ENCODE assay signal across 16 cellular contexts in the genomic region with DNA sequence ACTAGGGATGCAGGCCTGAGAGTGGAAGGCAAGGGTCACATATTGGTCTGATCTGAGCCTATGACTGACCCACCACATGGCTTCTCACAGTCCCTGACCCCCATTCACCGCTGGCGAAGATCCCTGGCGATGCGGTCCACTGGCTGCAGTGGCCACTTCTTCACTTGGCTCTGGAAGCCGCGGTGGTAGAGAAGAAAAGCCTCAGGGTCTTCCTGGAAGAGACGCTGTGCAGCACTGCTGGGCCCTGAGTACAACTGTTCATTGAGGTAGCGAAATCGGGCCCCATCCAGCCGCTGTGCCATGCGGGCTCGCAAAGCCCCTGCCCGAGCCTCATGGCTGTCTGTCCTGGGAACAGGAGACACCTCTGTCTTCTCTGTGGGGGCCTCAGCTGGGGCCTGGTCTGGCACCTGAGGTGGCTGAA.
"Had no signal": no experiment of that assay in that cellular context is flagged by ENCODE, and none has a peak within 500 bp of the region (broad histone marks: within the 10 kb centered on the region; RNA-seq: fewer than 3 reads in every experiment).

No MANE protein-coding gene starts in this region.

- H3K27me3 ChIP-seq: ascending aorta, breast epithelium, esophagus squamous epithelium, hepatocyte, testis had no signal

- H3K27ac ChIP-seq: ascending aorta, breast epithelium, hepatocyte, testis had no signal

- H3K9me3 Mint-ChIP-seq: activated CD4-positive, alpha-beta memory T cell treated with anti-CD3 and anti-CD28 coated beads, Interleukin-2, amount 10 ng/mL, durations not matched to agents 7 days and 5 days; activated T-helper 17 cell treated with anti-CD3 and anti-CD28 coated beads, Interleukin-2, amount 50 U/mL, for 72 hours; nephron progenitor cell; stimulated activated naive CD8-positive, alpha-beta T cell treated with anti-CD3 and anti-CD28 coated beads, Interleukin-15, amount 100 ng/mL, for 72 hours had no signal

- ATAC-seq: activated T-helper 17 cell treated with anti-CD3 and anti-CD28 coated beads, Interleukin-2, amount 50 U/mL, for 72 hours; left ventricle myocardium superior; Right ventricle myocardium inferior; stimulated activated naive CD8-positive, alpha-beta T cell treated with anti-CD3 and anti-CD28 coated beads, Interleukin-15, amount 100 ng/mL, for 72 hours had no signal

- H3K4me3 ChIP-seq: esophagus squamous epithelium, hepatocyte, testis had no signal

- H3K9me3 ChIP-seq: ascending aorta, breast epithelium, esophagus squamous epithelium, testis had no signal

- H3K27ac Mint-ChIP-seq: activated CD4-positive, alpha-beta memory T cell treated with anti-CD3 and anti-CD28 coated beads, Interleukin-2, amount 10 ng/mL, durations not matched to agents 7 days and 5 days; activated T-helper 17 cell treated with anti-CD3 and anti-CD28 coated beads, Interleukin-2, amount 50 U/mL, for 72 hours; nephron progenitor cell had no signal

- H3K4me3 Mint-ChIP-seq: activated CD4-positive, alpha-beta memory T cell treated with anti-CD3 and anti-CD28 coated beads, Interleukin-2, amount 10 ng/mL, durations not matched to agents 7 days and 5 days; activated T-helper 17 cell treated with anti-CD3 and anti-CD28 coated beads, Interleukin-2, amount 50 U/mL, for 72 hours; nephron progenitor cell; stimulated activated naive CD8-positive, alpha-beta T cell treated with anti-CD3 and anti-CD28 coated beads, Interleukin-15, amount 100 ng/mL, for 72 hours had no signal

- DNase-seq: activated CD4-positive, alpha-beta memory T cell treated with anti-CD3 and anti-CD28 coated beads, Interleukin-2, amount 10 ng/mL, durations not matched to agents 7 days and 5 days; activated CD4-positive, CD25-positive, alpha-beta regulatory T cell treated with anti-CD3 and anti-CD28 coated beads, Interleukin-2, amount 50 U/mL, for 72 hours; cerebellar nuclear complex; esophagus squamous epithelium; left ventricle myocardium superior; mesenchymal stem cell; nephron progenitor cell; stimulated activated CD4-positive, alpha-beta T cell treated with anti-CD3 and anti-CD28 coated beads, Interleukin-1b, Interleukin-23, amount 100 ng/mL, for 48 hours; stimulated activated naive CD8-positive, alpha-beta T cell treated with anti-CD3 and anti-CD28 coated beads, Interleukin-15, amount 100 ng/mL, for 72 hours; T-helper 9 cell; testis had no signal

- H3K27me3 Mint-ChIP-seq: activated CD4-positive, alpha-beta memory T cell treated with anti-CD3 and anti-CD28 coated beads, Interleukin-2, amount 10 ng/mL, durations not matched to agents 7 days and 5 days; activated T-helper 17 cell treated with anti-CD3 and anti-CD28 coated beads, Interleukin-2, amount 50 U/mL, for 72 hours; stimulated activated naive CD8-positive, alpha-beta T cell treated with anti-CD3 and anti-CD28 coated beads, Interleukin-15, amount 100 ng/mL, for 72 hours had no signal
